In genomic region chr13:113322043-113322461, GRCh38 we compare ENCODE assay signal across 22 cellular contexts.
"Had no signal": no experiment of that assay in that cellular context is flagged by ENCODE, and none has a peak within 500 bp of the region (broad histone marks: within the 10 kb centered on the region; RNA-seq: fewer than 3 reads in every experiment).

No MANE protein-coding gene starts in this region.

- H3K9me3 ChIP-seq: left ventricle myocardium inferior, mucosa of descending colon, ovary, sigmoid colon, tibial artery had no signal

- H3K36me3 ChIP-seq: ovary had no signal

- H3K9me3 Mint-ChIP-seq: stimulated activated effector memory CD8-positive, alpha-beta T cell treated with anti-CD3 and anti-CD28 coated beads, Interleukin-12 subunit alpha, Interleukin-12 subunit beta, amount 100 ng/mL, for 72 hours; T-helper 1 cell treated with Interleukin-12 subunit alpha and Interleukin-12 subunit beta and Interleukin-4 antibody, amounts not matched to agents 30 μg/mL and 1 μg/mL, for 36 hours had no signal

- H3K27ac ChIP-seq: epithelial cell of prostate, left ventricle myocardium inferior, ovary, sigmoid colon, tibial artery, VCaP had no signal

- H3K4me3 Mint-ChIP-seq: activated naive CD8-positive, alpha-beta T cell; stimulated activated effector memory CD8-positive, alpha-beta T cell treated with anti-CD3 and anti-CD28 coated beads, Interleukin-12 subunit alpha, Interleukin-12 subunit beta, amount 100 ng/mL, for 72 hours; T-helper 1 cell treated with Interleukin-12 subunit alpha and Interleukin-12 subunit beta and Interleukin-4 antibody, amounts not matched to agents 30 μg/mL and 1 μg/mL, for 36 hours had no signal

- H3K4me1 Mint-ChIP-seq: stimulated activated effector memory CD8-positive, alpha-beta T cell treated with anti-CD3 and anti-CD28 coated beads, Interleukin-12 subunit alpha, Interleukin-12 subunit beta, amount 100 ng/mL, for 72 hours had no signal

- H3K27me3 ChIP-seq: ovary, sigmoid colon, tibial artery had no signal

- H3K4me3 ChIP-seq: left ventricle myocardium inferior, mucosa of descending colon, ovary, sigmoid colon, tibial artery had no signal

- DNase-seq: activated CD4-positive, alpha-beta T cell treated with anti-CD3 and anti-CD28 coated beads for 1 hour; activated CD4-positive, alpha-beta T cell treated with anti-CD3 and anti-CD28 coated beads, Interleukin-2, amount 50 U/mL, for 4 hours; amygdala; caudate nucleus; foreskin fibroblast; glutamatergic neuron; hypothalamus; islet precursor cell; left ventricle myocardium inferior; mesenchymal stem cell; mucosa of descending colon; naive B cell; ovary; sigmoid colon; stimulated activated CD4-positive, alpha-beta T cell treated with anti-CD3 and anti-CD28 coated beads, Interleukin-4, amount 100 ng/mL, for 24 hours; tibial artery had no signal

- FAIRE-seq: urothelium cell line had no signal

- H3K27ac Mint-ChIP-seq: activated naive CD8-positive, alpha-beta T cell; stimulated activated effector memory CD8-positive, alpha-beta T cell treated with anti-CD3 and anti-CD28 coated beads, Interleukin-12 subunit alpha, Interleukin-12 subunit beta, amount 100 ng/mL, for 72 hours; T-helper 1 cell treated with Interleukin-12 subunit alpha and Interleukin-12 subunit beta and Interleukin-4 antibody, amounts not matched to agents 30 μg/mL and 1 μg/mL, for 36 hours had no signal

- H3K27me3 Mint-ChIP-seq: activated naive CD8-positive, alpha-beta T cell; naive B cell had no signal

- ATAC-seq: mucosa of descending colon; stimulated activated effector memory CD8-positive, alpha-beta T cell treated with anti-CD3 and anti-CD28 coated beads, Interleukin-12 subunit alpha, Interleukin-12 subunit beta, amount 100 ng/mL, for 72 hours had no signal

- H3K4me1 ChIP-seq: left ventricle myocardium inferior, sigmoid colon, tibial artery had no signal
